In the genomic region with DNA sequence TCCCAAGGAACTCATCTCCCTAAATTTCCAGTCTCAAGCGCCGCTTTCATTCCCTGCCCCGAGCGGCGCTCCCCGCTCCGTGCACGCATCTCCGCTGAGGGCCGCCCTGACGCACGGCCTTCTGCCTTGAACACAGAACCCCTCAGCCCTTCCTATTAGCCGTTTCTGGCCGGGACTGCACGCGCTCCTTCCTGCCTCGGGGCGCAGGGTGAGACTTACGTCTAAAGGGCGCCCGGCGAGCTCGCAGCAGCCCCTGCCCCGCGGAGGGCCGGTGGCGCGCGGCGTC, we compare ENCODE assay signal across 8 cellular contexts.
DNase-seq lines count a peak whose midpoint lies in the region; ATAC-seq lines count a peak whose summit lies in the region.

No MANE protein-coding gene starts in this region.

- H3K4me1 ChIP-seq in ACC112 (ENCODE audit: control insufficient read depth, insufficient read depth, low read length, unreplicated experiment), result peaks cover 31% of the 10 kb centered on the region

- peak overlapping the region; percentile 92 for H3K27ac ChIP-seq in ACC112 (ENCODE audit: low read depth, low read length)
- H3K27ac ChIP-seq in layer of hippocampus (ENCODE audit: low read depth, low read length), result peak overlapping the region; percentile 100

- DNase-seq in NCI-H526 treated with DMSO at 0.1 percent for 48 hours (lab: John Stamatoyannopoulos, UW) (peak; percentile 17), brain pericyte (ENCODE audit: low read depth, low spot score) (peak; percentile 18)
- DNase-seq in stimulated activated CD4-positive, alpha-beta T cell treated with anti-CD3 and anti-CD28 coated beads, TNF-alpha, amount 100 ng/mL, for 48 hours (ENCODE audit: low read depth in 3 of 3), result peak in 2 of 3 donors; percentile 31 to 36
- DNase-seq in NK-92 treated with Interleukin-12 subunit alpha and Interleukin-12 subunit beta, amount 100 ng/mL, for 24 hours (lab: John Stamatoyannopoulos, UW), result no peak

- peaks cover 38% of the 10 kb centered on the region for H3K36me3 ChIP-seq in ACC112 (ENCODE audit: insufficient read depth, low read length)

- ATAC-seq in GM18499 (IDR thresholded peaks at IDR 0.05; ENCODE audit: insufficient read depth, unreplicated experiment), result peak; percentile 29
- peak; percentile 39 for ATAC-seq in HG02870 (IDR thresholded peaks at IDR 0.05; ENCODE audit: unreplicated experiment)

- peak overlapping the region; percentile 92 for H3K4me3 ChIP-seq in ACC112 (ENCODE audit: low read depth, low read length)

- H2AFZ ChIP-seq in ACC112 (ENCODE audit: low read length, unreplicated experiment), result peak overlapping the region; percentile 84

- H3K27me3 ChIP-seq in ACC112 (ENCODE audit: insufficient read depth, low read length) (no peaks in the 10 kb centered on the region), layer of hippocampus (ENCODE audit: control insufficient read depth, insufficient read depth, low read length) (no peaks in the 10 kb centered on the region)

- peaks cover 89% of the 10 kb centered on the region for H3K79me2 ChIP-seq in ACC112 (ENCODE audit: control insufficient read depth, insufficient read depth, low read length, unreplicated experiment)
